In genomic region chr4:40192286-40193017, GRCh38 we compare ENCODE assay signal across 9 cellular contexts. TPM values are rescaled to one million over a fixed set of nuclear protein-coding genes. Genes with fewer than 3 reads are reported as not detected.
DNase-seq lines count a peak whose midpoint lies in the region; ATAC-seq and TF ChIP-seq lines count a peak whose summit lies in the region.
"Had no signal": no experiment of that assay in that cellular context is flagged by ENCODE, and none has a peak within 500 bp of the region (broad histone marks: within the 10 kb centered on the region; RNA-seq: fewer than 3 reads in every experiment).

No MANE protein-coding gene starts in this region.

- H3K9me3 ChIP-seq in duodenal mucosa (ENCODE audit: control insufficient read depth in 1 of 2, low read length in 2 of 2): no peaks in the 10 kb centered on the region
- no peaks in the 10 kb centered on the region for H3K9me3 ChIP-seq in uterus

- no peak for TF ChIP-seq POLR2A in uterus (IDR thresholded peaks at IDR 0.05)

- H3K36me3 ChIP-seq in GM06990 (ENCODE audit: control insufficient read depth, insufficient read depth, low read length) (no peaks in the 10 kb centered on the region), duodenal mucosa (ENCODE audit: control insufficient read depth in 1 of 2, insufficient read depth in 2 of 2, low read length in 2 of 2) (no peaks in the 10 kb centered on the region), uterus (no peaks in the 10 kb centered on the region)

- peak overlapping the region in 1 of 2 donors; percentile 49 for H3K9ac ChIP-seq in duodenal mucosa (ENCODE audit: low read depth in 1 of 2, low read length in 2 of 2)

- H3K27me3 ChIP-seq in GM06990 (replicated peaks; ENCODE audit: control insufficient read depth, insufficient read depth, low read length): no peaks in the 10 kb centered on the region
- no peaks in the 10 kb centered on the region for H3K27me3 ChIP-seq in duodenal mucosa (ENCODE audit: control insufficient read depth in 1 of 2, insufficient read depth in 2 of 2, low read length in 2 of 2)
- H3K27me3 ChIP-seq in uterus: no peaks in the 10 kb centered on the region

- TF ChIP-seq CTCF in GM06990 (IDR thresholded peaks at IDR 0.05; ENCODE audit: insufficient read depth, low read length, poor library complexity, severe bottlenecking) (no peak), uterus (IDR thresholded peaks at IDR 0.05) (no peak)

- peak; percentile 65 for DNase-seq in GM06990 (ENCODE audit: extremely low read depth, insufficient read length)
- no peak for DNase-seq in uterus
- no peak for DNase-seq in amygdala (lab: John Stamatoyannopoulos, UW)
- no peak for DNase-seq in CD1c-positive myeloid dendritic cell (ENCODE audit: extremely low spot score)
- no peak for DNase-seq in AG08396 (ENCODE audit: low spot score)

- H3K4me1 ChIP-seq in duodenal mucosa (ENCODE audit: control insufficient read depth in 1 of 2, insufficient read depth in 2 of 2, low read length in 2 of 2) (peaks cover 16 to 37% of the 10 kb centered on the region in 2 donors), uterus (no peaks in the 10 kb centered on the region)

- H3K4me3 ChIP-seq in GM06990 (replicated peaks; ENCODE audit: low read depth, low read length): peak overlapping the region; percentile 89
- peak overlapping the region; percentile 11 to 30 for H3K4me3 ChIP-seq in duodenal mucosa (ENCODE audit: low read depth in 1 of 2, low read length in 2 of 2)
- no peak overlapping the region for H3K4me3 ChIP-seq in uterus

- peak overlapping the region; percentile 1 for H3K27ac ChIP-seq in duodenal mucosa (ENCODE audit: low read depth, low read length)
- H3K27ac ChIP-seq in uterus: peak overlapping the region in 1 of 2 donors; percentile 25

- peak; percentile 41 for ATAC-seq in GM19351 (IDR thresholded peaks at IDR 0.05; ENCODE audit: unreplicated experiment)
- peak; percentile 38 for ATAC-seq in HG03432 (IDR thresholded peaks at IDR 0.05; ENCODE audit: unreplicated experiment)

- intact Hi-C loops in uterus (cut with DNase I; ENCODE audit: low total_unique reads): no loop called here

RNA-seq across cellular contexts. Expression of gene RHOH, which starts 4.4 kb away (rescaled TPM):
- total RNA-seq in uterus: 10 to 100 TPM in 1 of 4 donors, 1 to 10 TPM in 3; 1.5 to 37.1 (median 3.0) TPM
- total RNA-seq: endothelial cell of umbilical vein had no signal

Comparison
In these comparisons a context has a peak if more than half of its experiments do, and no peak if none do; other contexts are left out.
1. H3K4me3 ChIP-seq: peak in GM06990 (single experiment) and duodenal mucosa (2 of 2); none in uterus (0 of 2).